2 cellular contexts compared by ENCODE assay signal in genomic region chr4:102736636-102737549, GRCh38.
TF ChIP-seq lines count a peak whose summit lies in the region.

No MANE protein-coding gene starts in this region.

TF ChIP-seq in GM23338, 12 proteins besides CTCF, POLR2A, EP300 and RAD21:
- TF ChIP-seq REST (IDR thresholded peaks at IDR 0.05; ENCODE audit: unreplicated experiment) = no peak
- no peak for TF ChIP-seq EZH2phosphoT487 (IDR thresholded peaks at IDR 0.05; ENCODE audit: unreplicated experiment)
- TF ChIP-seq ZNF114 (CRISPR knock-in tag; IDR thresholded peaks at IDR 0.05) = no peak
- no peak for TF ChIP-seq ZNF331 (CRISPR knock-in tag; IDR thresholded peaks at IDR 0.05; ENCODE audit: low read depth)
- TF ChIP-seq CREB1 (CRISPR knock-in tag; IDR thresholded peaks at IDR 0.05; ENCODE audit: low read depth) = no peak
- no peak for TF ChIP-seq NANOG (IDR thresholded peaks at IDR 0.05; ENCODE audit: borderline replicate concordance)
- no peak for TF ChIP-seq EZH2 (IDR thresholded peaks at IDR 0.05; ENCODE audit: low read depth, unreplicated experiment)
- no peak for TF ChIP-seq POLR2AphosphoS5 (IDR thresholded peaks at IDR 0.05; ENCODE audit: low read depth)
- TF ChIP-seq ETS1 (IDR thresholded peaks at IDR 0.05) = no peak
- TF ChIP-seq ZNF462 (CRISPR knock-in tag; IDR thresholded peaks at IDR 0.05) = no peak
- TF ChIP-seq STAT1 (IDR thresholded peaks at IDR 0.05; ENCODE audit: unreplicated experiment) = no peak
- no peak for TF ChIP-seq JUNB (IDR thresholded peaks at IDR 0.05; ENCODE audit: unreplicated experiment)

TF ChIP-seq in K562, 482 proteins besides CTCF, POLR2A, EP300 and RAD21:
- peak; percentile 44 for TF ChIP-seq CBFA2T3 (IDR thresholded peaks at IDR 0.05)
- no peak for TF ChIP-seq NCOR1 (IDR thresholded peaks at IDR 0.05)
- TF ChIP-seq FOXA3 (CRISPR knock-in tag; conservative IDR thresholded peaks at IDR 0.05 in 1 of 2, IDR thresholded peaks at IDR 0.05 in 1 of 2) = peak in 1 of 2 experiments; percentile 41; a peak in 1 of 4 replicates
TF ChIP-seq in K562: peak in this region for 2.
